ENCODE assay signal across 1 cellular context in the genomic region with DNA sequence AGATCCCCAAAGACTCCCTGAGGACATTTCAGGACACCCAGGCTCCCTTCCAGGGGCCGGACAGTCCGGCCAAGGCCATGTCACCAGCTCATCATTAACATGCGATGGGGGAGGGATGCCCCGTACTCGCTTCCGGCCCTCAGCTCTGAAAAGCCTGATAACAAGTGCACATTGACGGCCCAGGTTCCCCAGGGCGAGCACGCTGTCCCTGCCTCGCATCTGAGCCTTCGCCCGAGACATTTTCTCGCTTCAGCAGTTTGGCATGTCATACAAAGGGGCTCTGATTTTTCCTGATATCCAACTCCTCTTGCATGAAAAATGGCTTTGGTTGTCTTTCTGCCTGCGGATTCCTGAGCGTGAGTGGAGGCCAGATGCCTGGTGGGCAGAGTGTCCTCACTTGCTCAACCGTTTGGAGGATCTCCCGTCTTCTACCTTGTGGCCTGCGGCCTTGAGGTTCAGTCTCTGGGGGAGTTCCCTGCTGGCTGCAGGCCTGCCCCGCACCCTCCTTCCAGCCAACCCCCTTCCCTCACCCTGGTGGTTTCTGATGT.
TF ChIP-seq lines count a peak whose summit lies in the region.

No MANE protein-coding gene starts in this region.

TF ChIP-seq in K562, 482 proteins besides CTCF, POLR2A, EP300 and RAD21 (continued from another document):
- TF ChIP-seq, protein P1, sequence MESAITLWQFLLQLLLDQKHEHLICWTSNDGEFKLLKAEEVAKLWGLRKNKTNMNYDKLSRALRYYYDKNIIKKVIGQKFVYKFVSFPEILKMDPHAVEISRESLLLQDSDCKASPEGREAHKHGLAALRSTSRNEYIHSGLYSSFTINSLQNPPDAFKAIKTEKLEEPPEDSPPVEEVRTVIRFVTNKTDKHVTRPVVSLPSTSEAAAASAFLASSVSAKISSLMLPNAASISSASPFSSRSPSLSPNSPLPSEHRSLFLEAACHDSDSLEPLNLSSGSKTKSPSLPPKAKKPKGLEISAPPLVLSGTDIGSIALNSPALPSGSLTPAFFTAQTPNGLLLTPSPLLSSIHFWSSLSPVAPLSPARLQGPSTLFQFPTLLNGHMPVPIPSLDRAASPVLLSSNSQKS (CRISPR knock-in tag; IDR thresholded peaks at IDR 0.05), result no peak
- TF ChIP-seq RB1 (IDR thresholded peaks at IDR 0.05; ENCODE audit: low read depth) (no peak), KAT7 (CRISPR knock-in tag; IDR thresholded peaks at IDR 0.05; ENCODE audit: borderline replicate concordance) (no peak), ZNF121 (CRISPR knock-in tag; conservative IDR thresholded peaks at IDR 0.05) (no peak), WHSC1 (IDR thresholded peaks at IDR 0.05; ENCODE audit: low read length) (no peak), KAT8 (IDR thresholded peaks at IDR 0.05; ENCODE audit: low read depth) (no peak), BRCA1 (IDR thresholded peaks at IDR 0.05) (no peak), BRCA1 (CRISPR knock-in tag; IDR thresholded peaks at IDR 0.05) (no peak), SMAD1 (IDR thresholded peaks at IDR 0.05; ENCODE audit: low read depth, low read length, partially characterized antibody) (no peak), JUN (IDR thresholded peaks at IDR 0.05; ENCODE audit: borderline replicate concordance, low read depth, low read length) (no peak), JUN (CRISPR knock-in tag; IDR thresholded peaks at IDR 0.05; ENCODE audit: borderline replicate concordance) (no peak), COPS2 (conservative IDR thresholded peaks at IDR 0.05) (no peak), TCF3 (CRISPR knock-in tag; IDR thresholded peaks at IDR 0.05) (no peak), RCOR1 (IDR thresholded peaks at IDR 0.05; ENCODE audit: borderline replicate concordance in 1 of 2, low read depth in 2 of 2, low read length in 2 of 2) (peak in 1 of 2 experiments; percentile 44; a peak in 1 of 4 replicates), CCAR2 (IDR thresholded peaks at IDR 0.05; ENCODE audit: low read depth, low read length) (no peak), RHOXF2B (CRISPR knock-in tag; conservative IDR thresholded peaks at IDR 0.05) (no peak), CTBP1 (IDR thresholded peaks at IDR 0.05; ENCODE audit: borderline replicate concordance) (0 out of 2 replicates have a peak, but pooled peaks have one; percentile 29), NFE2L1 (tag; IDR thresholded peaks at IDR 0.05; ENCODE audit: borderline replicate concordance, low read depth) (no peak), STAT5B (CRISPR knock-in tag; IDR thresholded peaks at IDR 0.05) (no peak), GABPA (tag; conservative IDR thresholded peaks at IDR 0.05; ENCODE audit: low read depth) (peak; percentile 63), NR2F6 (CRISPR knock-in tag; IDR thresholded peaks at IDR 0.05) (no peak), EGR1 (conservative IDR thresholded peaks at IDR 0.05) (no peak)
- TF ChIP-seq, protein P2, sequence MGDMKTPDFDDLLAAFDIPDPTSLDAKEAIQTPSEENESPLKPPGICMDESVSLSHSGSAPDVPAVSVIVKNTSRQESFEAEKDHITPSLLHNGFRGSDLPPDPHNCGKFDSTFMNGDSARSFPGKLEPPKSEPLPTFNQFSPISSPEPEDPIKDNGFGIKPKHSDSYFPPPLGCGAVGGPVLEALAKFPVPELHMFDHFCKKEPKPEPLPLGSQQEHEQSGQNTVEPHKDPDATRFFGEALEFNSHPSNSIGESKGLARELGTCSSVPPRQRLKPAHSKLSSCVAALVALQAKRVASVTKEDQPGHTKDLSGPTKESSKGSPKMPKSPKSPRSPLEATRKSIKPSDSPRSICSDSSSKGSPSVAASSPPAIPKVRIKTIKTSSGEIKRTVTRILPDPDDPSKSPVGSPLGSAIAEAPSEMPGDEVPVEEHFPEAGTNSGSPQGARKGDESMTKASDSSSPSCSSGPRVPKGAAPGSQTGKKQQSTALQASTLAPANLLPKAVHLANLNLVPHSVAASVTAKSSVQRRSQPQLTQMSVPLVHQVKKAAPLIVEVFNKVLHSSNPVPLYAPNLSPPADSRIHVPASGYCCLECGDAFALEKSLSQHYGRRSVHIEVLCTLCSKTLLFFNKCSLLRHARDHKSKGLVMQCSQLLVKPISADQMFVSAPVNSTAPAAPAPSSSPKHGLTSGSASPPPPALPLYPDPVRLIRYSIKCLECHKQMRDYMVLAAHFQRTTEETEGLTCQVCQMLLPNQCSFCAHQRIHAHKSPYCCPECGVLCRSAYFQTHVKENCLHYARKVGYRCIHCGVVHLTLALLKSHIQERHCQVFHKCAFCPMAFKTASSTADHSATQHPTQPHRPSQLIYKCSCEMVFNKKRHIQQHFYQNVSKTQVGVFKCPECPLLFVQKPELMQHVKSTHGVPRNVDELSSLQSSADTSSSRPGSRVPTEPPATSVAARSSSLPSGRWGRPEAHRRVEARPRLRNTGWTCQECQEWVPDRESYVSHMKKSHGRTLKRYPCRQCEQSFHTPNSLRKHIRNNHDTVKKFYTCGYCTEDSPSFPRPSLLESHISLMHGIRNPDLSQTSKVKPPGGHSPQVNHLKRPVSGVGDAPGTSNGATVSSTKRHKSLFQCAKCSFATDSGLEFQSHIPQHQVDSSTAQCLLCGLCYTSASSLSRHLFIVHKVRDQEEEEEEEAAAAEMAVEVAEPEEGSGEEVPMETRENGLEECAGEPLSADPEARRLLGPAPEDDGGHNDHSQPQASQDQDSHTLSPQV (IDR thresholded peaks at IDR 0.05), result no peak
- TF ChIP-seq, protein P3, sequence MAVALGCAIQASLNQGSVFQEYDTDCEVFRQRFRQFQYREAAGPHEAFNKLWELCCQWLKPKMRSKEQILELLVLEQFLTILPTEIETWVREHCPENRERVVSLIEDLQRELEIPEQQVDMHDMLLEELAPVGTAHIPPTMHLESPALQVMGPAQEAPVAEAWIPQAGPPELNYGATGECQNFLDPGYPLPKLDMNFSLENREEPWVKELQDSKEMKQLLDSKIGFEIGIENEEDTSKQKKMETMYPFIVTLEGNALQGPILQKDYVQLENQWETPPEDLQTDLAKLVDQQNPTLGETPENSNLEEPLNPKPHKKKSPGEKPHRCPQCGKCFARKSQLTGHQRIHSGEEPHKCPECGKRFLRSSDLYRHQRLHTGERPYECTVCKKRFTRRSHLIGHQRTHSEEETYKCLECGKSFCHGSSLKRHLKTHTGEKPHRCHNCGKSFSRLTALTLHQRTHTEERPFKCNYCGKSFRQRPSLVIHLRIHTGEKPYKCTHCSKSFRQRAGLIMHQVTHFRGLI (CRISPR knock-in tag; IDR thresholded peaks at IDR 0.05), result no peak
- TF ChIP-seq, protein P4, sequence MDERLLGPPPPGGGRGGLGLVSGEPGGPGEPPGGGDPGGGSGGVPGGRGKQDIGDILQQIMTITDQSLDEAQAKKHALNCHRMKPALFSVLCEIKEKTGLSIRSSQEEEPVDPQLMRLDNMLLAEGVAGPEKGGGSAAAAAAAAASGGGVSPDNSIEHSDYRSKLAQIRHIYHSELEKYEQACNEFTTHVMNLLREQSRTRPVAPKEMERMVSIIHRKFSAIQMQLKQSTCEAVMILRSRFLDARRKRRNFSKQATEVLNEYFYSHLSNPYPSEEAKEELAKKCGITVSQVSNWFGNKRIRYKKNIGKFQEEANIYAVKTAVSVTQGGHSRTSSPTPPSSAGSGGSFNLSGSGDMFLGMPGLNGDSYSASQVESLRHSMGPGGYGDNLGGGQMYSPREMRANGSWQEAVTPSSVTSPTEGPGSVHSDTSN (CRISPR knock-in tag; IDR thresholded peaks at IDR 0.05; ENCODE audit: low read depth), result no peak
- TF ChIP-seq, protein P4 (tag; conservative IDR thresholded peaks at IDR 0.05; ENCODE audit: low read depth), result peak; percentile 87
- TF ChIP-seq, protein P5, sequence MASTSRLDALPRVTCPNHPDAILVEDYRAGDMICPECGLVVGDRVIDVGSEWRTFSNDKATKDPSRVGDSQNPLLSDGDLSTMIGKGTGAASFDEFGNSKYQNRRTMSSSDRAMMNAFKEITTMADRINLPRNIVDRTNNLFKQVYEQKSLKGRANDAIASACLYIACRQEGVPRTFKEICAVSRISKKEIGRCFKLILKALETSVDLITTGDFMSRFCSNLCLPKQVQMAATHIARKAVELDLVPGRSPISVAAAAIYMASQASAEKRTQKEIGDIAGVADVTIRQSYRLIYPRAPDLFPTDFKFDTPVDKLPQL (IDR thresholded peaks at IDR 0.05; ENCODE audit: extremely low read depth, insufficient read length), result no peak
- TF ChIP-seq, protein P6, sequence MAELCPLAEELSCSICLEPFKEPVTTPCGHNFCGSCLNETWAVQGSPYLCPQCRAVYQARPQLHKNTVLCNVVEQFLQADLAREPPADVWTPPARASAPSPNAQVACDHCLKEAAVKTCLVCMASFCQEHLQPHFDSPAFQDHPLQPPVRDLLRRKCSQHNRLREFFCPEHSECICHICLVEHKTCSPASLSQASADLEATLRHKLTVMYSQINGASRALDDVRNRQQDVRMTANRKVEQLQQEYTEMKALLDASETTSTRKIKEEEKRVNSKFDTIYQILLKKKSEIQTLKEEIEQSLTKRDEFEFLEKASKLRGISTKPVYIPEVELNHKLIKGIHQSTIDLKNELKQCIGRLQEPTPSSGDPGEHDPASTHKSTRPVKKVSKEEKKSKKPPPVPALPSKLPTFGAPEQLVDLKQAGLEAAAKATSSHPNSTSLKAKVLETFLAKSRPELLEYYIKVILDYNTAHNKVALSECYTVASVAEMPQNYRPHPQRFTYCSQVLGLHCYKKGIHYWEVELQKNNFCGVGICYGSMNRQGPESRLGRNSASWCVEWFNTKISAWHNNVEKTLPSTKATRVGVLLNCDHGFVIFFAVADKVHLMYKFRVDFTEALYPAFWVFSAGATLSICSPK (IDR thresholded peaks at IDR 0.05; ENCODE audit: borderline replicate concordance), result no peak
